ENCODE assay signal across 11 cellular contexts in the genomic region with DNA sequence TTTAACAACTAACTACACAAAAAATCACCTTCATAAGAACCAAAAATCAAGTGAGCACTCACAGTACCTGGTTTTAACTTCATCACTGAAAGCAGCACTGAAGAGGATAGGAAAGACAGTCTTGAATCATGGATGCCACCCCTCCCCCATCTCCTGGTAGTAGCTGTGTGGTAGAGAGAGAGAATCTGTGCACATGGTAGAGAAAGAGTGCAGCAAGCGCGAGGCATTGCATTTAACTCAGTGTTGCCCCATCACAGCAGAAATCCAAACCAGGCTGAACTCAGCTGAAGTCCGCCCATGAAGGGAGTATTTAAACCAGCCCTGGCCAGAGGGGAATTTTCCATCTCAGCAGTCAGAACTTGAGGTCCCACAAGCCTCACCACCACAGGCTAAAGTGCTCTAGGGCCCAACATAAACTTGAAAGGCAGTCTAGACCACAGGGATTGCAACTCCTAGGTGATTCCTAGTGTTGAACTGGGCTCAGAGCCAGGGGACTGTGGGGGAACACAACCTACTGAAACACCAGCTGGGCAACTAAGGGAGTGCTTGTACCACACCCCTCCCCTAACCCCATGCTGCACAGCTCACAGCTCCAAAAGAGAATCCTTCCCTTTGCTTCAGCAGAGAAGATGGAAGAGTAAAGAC. TPM values are rescaled to one million over a fixed set of nuclear protein-coding genes. Genes with fewer than 3 reads are reported as not detected.
DNase-seq lines count a peak whose midpoint lies in the region; ATAC-seq and TF ChIP-seq lines count a peak whose summit lies in the region.
"Had no signal": no experiment of that assay in that cellular context is flagged by ENCODE, and none has a peak within 500 bp of the region (broad histone marks: within the 10 kb centered on the region; RNA-seq: fewer than 3 reads in every experiment).

No MANE protein-coding gene starts in this region.

- no peak overlapping the region for H3K27ac Mint-ChIP-seq in activated naive CD8-positive, alpha-beta T cell treated with anti-CD3 and anti-CD28 coated beads, Interleukin-2, amount 50 U/mL, for 24 hours
- H3K27ac Mint-ChIP-seq in stimulated activated memory B cell treated with anti-CD40 and anti-IgM and Interleukin-4, amounts not matched to agents 10 μg/mL and 1 μg/mL and 100 μg/mL, for 72 hours = no peak overlapping the region
- no peak overlapping the region for H3K27ac Mint-ChIP-seq in CD4-positive, alpha-beta memory T cell

- ATAC-seq in activated naive CD8-positive, alpha-beta T cell treated with anti-CD3 and anti-CD28 coated beads, Interleukin-2, amount 50 U/mL, for 24 hours = peak; percentile 59
- ATAC-seq in stimulated activated memory B cell treated with anti-CD40 and anti-IgM and Interleukin-4, amounts not matched to agents 10 μg/mL and 1 μg/mL and 100 μg/mL, for 72 hours = peak; percentile 16
- ATAC-seq: Right ventricle myocardium inferior had no signal

- H3K27me3 ChIP-seq in Loucy (ENCODE audit: insufficient read depth, low read length, poor library complexity, severe bottlenecking) = no peaks in the 10 kb centered on the region
- H3K27me3 ChIP-seq in CD4-positive, alpha-beta memory T cell (ENCODE audit: insufficient read depth, low read length) = no peaks in the 10 kb centered on the region

- peaks cover 68% of the 10 kb centered on the region for H3K4me1 ChIP-seq in Loucy (ENCODE audit: insufficient read depth, low read length, poor library complexity, severe bottlenecking)
- no peaks in the 10 kb centered on the region for H3K4me1 ChIP-seq in CD4-positive, alpha-beta memory T cell (ENCODE audit: insufficient read depth, low read length)

- no peak overlapping the region for H3K4me3 Mint-ChIP-seq in activated naive CD8-positive, alpha-beta T cell treated with anti-CD3 and anti-CD28 coated beads, Interleukin-2, amount 50 U/mL, for 24 hours
- H3K4me3 Mint-ChIP-seq in stimulated activated memory B cell treated with anti-CD40 and anti-IgM and Interleukin-4, amounts not matched to agents 10 μg/mL and 1 μg/mL and 100 μg/mL, for 72 hours = no peak overlapping the region
- no peak overlapping the region for H3K4me3 Mint-ChIP-seq in CD4-positive, alpha-beta memory T cell

- peak overlapping the region; percentile 13 for H3K4me2 ChIP-seq in Loucy (ENCODE audit: low read depth, low read length, poor library complexity, severe bottlenecking)

- peaks cover 3% of the 10 kb centered on the region for H3K9me3 Mint-ChIP-seq in activated naive CD8-positive, alpha-beta T cell treated with anti-CD3 and anti-CD28 coated beads, Interleukin-2, amount 50 U/mL, for 24 hours
- H3K9me3 Mint-ChIP-seq in stimulated activated memory B cell treated with anti-CD40 and anti-IgM and Interleukin-4, amounts not matched to agents 10 μg/mL and 1 μg/mL and 100 μg/mL, for 72 hours = no peaks in the 10 kb centered on the region
- H3K9me3 Mint-ChIP-seq in CD4-positive, alpha-beta memory T cell = no peaks in the 10 kb centered on the region

- no peak for TF ChIP-seq CTCF in Loucy (conservative IDR thresholded peaks at IDR 0.05; ENCODE audit: low read length)

- DNase-seq in SKM-1 treated with dmso at 0.1 percent for 144 hours (lab: John Stamatoyannopoulos, UW; ENCODE audit: unreplicated experiment) (peak; percentile 26), SKM-1 (lab: John Stamatoyannopoulos, UW; ENCODE audit: unreplicated experiment) (no peak), cerebellar nuclear complex (lab: John Stamatoyannopoulos, UW) (no peak), middle frontal gyrus (ENCODE audit: extremely low spot score, low spot score) (no peak)
- peak; percentile 26 for DNase-seq in activated naive CD8-positive, alpha-beta T cell treated with anti-CD3 and anti-CD28 coated beads, Interleukin-2, amount 50 U/mL, for 24 hours
- no peak for DNase-seq in CD4-positive, alpha-beta memory T cell
- DNase-seq: posterior cingulate gyrus had no signal

- peaks cover 4% of the 10 kb centered on the region; the same call in 1 of the 2 replicates for H3F3A ChIP-seq in Loucy (ENCODE audit: low read depth)

- H3K9me3 ChIP-seq in Loucy (ENCODE audit: insufficient read depth, low read depth, low read length) = no peaks in the 10 kb centered on the region
- H3K9me3 ChIP-seq in CD4-positive, alpha-beta memory T cell (ENCODE audit: control insufficient read depth in 1 of 2, low read length in 2 of 2) = no peaks in the 10 kb centered on the region

- H3K9ac ChIP-seq in Loucy (ENCODE audit: low read depth, low read length, poor library complexity, severe bottlenecking) = no peak overlapping the region

- H3K27me3 Mint-ChIP-seq in activated naive CD8-positive, alpha-beta T cell treated with anti-CD3 and anti-CD28 coated beads, Interleukin-2, amount 50 U/mL, for 24 hours = no peaks in the 10 kb centered on the region
- H3K27me3 Mint-ChIP-seq in stimulated activated memory B cell treated with anti-CD40 and anti-IgM and Interleukin-4, amounts not matched to agents 10 μg/mL and 1 μg/mL and 100 μg/mL, for 72 hours = no peaks in the 10 kb centered on the region
- peaks cover 0 to 4% of the 10 kb centered on the region in 2 donors for H3K27me3 Mint-ChIP-seq in CD4-positive, alpha-beta memory T cell

- H3K9me2 ChIP-seq in Loucy (replicated peaks; ENCODE audit: low read depth, low read length) = no peaks in the 10 kb centered on the region

- H3K4me1 Mint-ChIP-seq in activated naive CD8-positive, alpha-beta T cell treated with anti-CD3 and anti-CD28 coated beads, Interleukin-2, amount 50 U/mL, for 24 hours = peaks cover 65% of the 10 kb centered on the region
- peaks cover 54% of the 10 kb centered on the region for H3K4me1 Mint-ChIP-seq in stimulated activated memory B cell treated with anti-CD40 and anti-IgM and Interleukin-4, amounts not matched to agents 10 μg/mL and 1 μg/mL and 100 μg/mL, for 72 hours
- H3K4me1 Mint-ChIP-seq in CD4-positive, alpha-beta memory T cell = peaks cover 0 to 4% (median 0%) of the 10 kb centered on the region in 4 donors

- no peak overlapping the region for H2AFZ ChIP-seq in Loucy (ENCODE audit: low read length)

- peaks cover 100% of the 10 kb centered on the region for H3K79me2 ChIP-seq in Loucy (ENCODE audit: insufficient read depth, low read length)

- intact Hi-C loops in CD4-positive, alpha-beta memory T cell (cut with micrococcal nuclease) = no loop called here

- CTCF ChIA-PET in CD4-positive, alpha-beta memory T cell (lab: Charles Lee; ENCODE audit: partially characterized antibody) = no interaction called here

- H3K4me3 ChIP-seq in Loucy (ENCODE audit: low read length, poor library complexity, severe bottlenecking) = no peak overlapping the region
- no peak overlapping the region for H3K4me3 ChIP-seq in CD4-positive, alpha-beta memory T cell (ENCODE audit: low read length in 2 of 2)

- H3K27ac ChIP-seq in CD4-positive, alpha-beta memory T cell (ENCODE audit: low read depth, low read length) = no peak overlapping the region
- H3K27ac ChIP-seq: VCaP had no signal

- H3K36me3 ChIP-seq in Loucy (ENCODE audit: insufficient read depth, low read length) = no peaks in the 10 kb centered on the region
- no peaks in the 10 kb centered on the region for H3K36me3 ChIP-seq in CD4-positive, alpha-beta memory T cell (ENCODE audit: insufficient read depth, low read length)

- POLR2A ChIA-PET in CD4-positive, alpha-beta memory T cell (lab: Charles Lee; ENCODE audit: partially characterized antibody) = no interaction called here

- H3K36me3 Mint-ChIP-seq in activated naive CD8-positive, alpha-beta T cell treated with anti-CD3 and anti-CD28 coated beads, Interleukin-2, amount 50 U/mL, for 24 hours (ENCODE audit: low read depth) = peaks cover 2% of the 10 kb centered on the region
- no peaks in the 10 kb centered on the region for H3K36me3 Mint-ChIP-seq in stimulated activated memory B cell treated with anti-CD40 and anti-IgM and Interleukin-4, amounts not matched to agents 10 μg/mL and 1 μg/mL and 100 μg/mL, for 72 hours
- no peaks in the 10 kb centered on the region for H3K36me3 Mint-ChIP-seq in CD4-positive, alpha-beta memory T cell

- H4K20me1 ChIP-seq in Loucy (ENCODE audit: insufficient read depth, low read length, poor library complexity, severe bottlenecking) = peaks cover 89% of the 10 kb centered on the region

RNA-seq across cellular contexts. Expression of a gene that starts 38.4 kb away (rescaled TPM):
- total RNA-seq in CD4-positive, alpha-beta memory T cell = 1 to 10 TPM; 1.6 to 2.9 TPM
- 1 to 10 TPM in 1 of 2 donors, under 1 TPM in 1; 0.43 to 2.0 TPM for polyA plus RNA-seq in CD4-positive, alpha-beta memory T cell

Comparison
In these comparisons a context has a peak if more than half of its experiments do, and no peak if none do; other contexts are left out.
1. DNase-seq: peak in SKM-1 treated with dmso at 0.1 percent for 144 hours (single experiment) and activated naive CD8-positive, alpha-beta T cell treated with anti-CD3 and anti-CD28 coated beads, Interleukin-2, amount 50 U/mL, for 24 hours (single experiment); none in SKM-1 (single experiment), cerebellar nuclear complex (0 of 2), CD4-positive, alpha-beta memory T cell (0 of 5) and middle frontal gyrus (single experiment).